ENCODE assay signal across 15 cellular contexts in the genomic region with DNA sequence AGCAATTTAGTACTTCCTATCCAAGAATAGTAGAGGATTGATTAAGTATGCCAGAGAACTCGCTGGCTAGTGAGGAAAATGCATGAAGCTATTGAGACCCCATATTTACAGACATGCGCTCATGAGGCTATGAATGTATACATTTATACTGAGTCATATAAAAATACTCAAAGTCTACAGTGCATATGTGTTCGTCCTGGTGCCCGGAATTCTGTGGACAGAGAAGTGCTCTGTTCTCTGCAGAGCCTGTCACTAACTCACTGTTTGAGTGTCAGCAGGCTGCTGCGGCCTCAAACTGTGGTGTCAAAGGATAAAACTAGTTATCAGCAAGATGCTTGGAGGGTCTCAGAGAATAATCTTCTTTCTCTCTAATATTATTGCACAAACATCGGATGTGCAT. TPM values are rescaled to one million over a fixed set of nuclear protein-coding genes. Genes with fewer than 3 reads are reported as not detected.
DNase-seq lines count a peak whose midpoint lies in the region; ATAC-seq and TF ChIP-seq lines count a peak whose summit lies in the region.
"Had no signal": no experiment of that assay in that cellular context is flagged by ENCODE, and none has a peak within 500 bp of the region (broad histone marks: within the 10 kb centered on the region; RNA-seq: fewer than 3 reads in every experiment).

No MANE protein-coding gene starts in this region.

- no peak overlapping the region for H3K4me3 ChIP-seq in PC-3 (ENCODE audit: low read length)
- H3K4me3 ChIP-seq: GM12878 had no signal

- H2AFZ ChIP-seq in PC-3 (ENCODE audit: low read length) = no peak overlapping the region

- no peaks in the 10 kb centered on the region for H3K79me2 ChIP-seq in PC-3 (ENCODE audit: low read length)

- no peaks in the 10 kb centered on the region for H3K9me2 ChIP-seq in PC-3 (replicated peaks; ENCODE audit: low read length)

- no peak overlapping the region for H3K4me2 ChIP-seq in PC-3 (ENCODE audit: low read length)

- H3K4me3 Mint-ChIP-seq in chondrocyte (ENCODE audit: unreplicated experiment) = no peak overlapping the region
- no peak overlapping the region for H3K4me3 Mint-ChIP-seq in stimulated activated naive CD8-positive, alpha-beta T cell treated with anti-CD3 and anti-CD28 coated beads, Interleukin-15, amount 100 ng/mL, for 72 hours
- H3K4me3 Mint-ChIP-seq in activated CD8-positive, alpha-beta memory T cell treated with anti-CD3 and anti-CD28 coated beads, Interleukin-2, amount 10 ng/mL, durations not matched to agents 7 days and 5 days = no peak overlapping the region
- H3K4me3 Mint-ChIP-seq: B cell; CD4-positive, alpha-beta T cell; H9 had no signal

- POLR2A ChIA-PET in PC-3 (lab: Charles Lee; ENCODE audit: unreplicated experiment) = no interaction called here

- TF ChIP-seq CTCF in PC-3 (conservative IDR thresholded peaks at IDR 0.05; ENCODE audit: low read depth, low read length) = no peak
- TF ChIP-seq CTCF in chondrocyte (IDR thresholded peaks at IDR 0.05) = no peak

- H3K27me3 ChIP-seq in PC-3 (ENCODE audit: low read length) = no peaks in the 10 kb centered on the region

- no peaks in the 10 kb centered on the region for H3K9me3 ChIP-seq in PC-3 (ENCODE audit: low read length)

- peak overlapping the region; percentile 77 for H3K27ac Mint-ChIP-seq in chondrocyte (ENCODE audit: unreplicated experiment)
- no peak overlapping the region for H3K27ac Mint-ChIP-seq in stimulated activated naive CD8-positive, alpha-beta T cell treated with anti-CD3 and anti-CD28 coated beads, Interleukin-15, amount 100 ng/mL, for 72 hours
- no peak overlapping the region for H3K27ac Mint-ChIP-seq in activated CD8-positive, alpha-beta memory T cell treated with anti-CD3 and anti-CD28 coated beads, Interleukin-2, amount 10 ng/mL, durations not matched to agents 7 days and 5 days
- H3K27ac Mint-ChIP-seq: B cell; CD4-positive, alpha-beta T cell; H9 had no signal

- no peaks in the 10 kb centered on the region for H3F3A ChIP-seq in PC-3 (ENCODE audit: low read length, unreplicated experiment)

- H3K27ac ChIP-seq in PC-3 (ENCODE audit: low read length) = no peak overlapping the region

- peaks cover 24% of the 10 kb centered on the region for H3K4me1 Mint-ChIP-seq in chondrocyte (ENCODE audit: low read depth)
- H3K4me1 Mint-ChIP-seq in stimulated activated naive CD8-positive, alpha-beta T cell treated with anti-CD3 and anti-CD28 coated beads, Interleukin-15, amount 100 ng/mL, for 72 hours = no peaks in the 10 kb centered on the region
- no peaks in the 10 kb centered on the region for H3K4me1 Mint-ChIP-seq in activated CD8-positive, alpha-beta memory T cell treated with anti-CD3 and anti-CD28 coated beads, Interleukin-2, amount 10 ng/mL, durations not matched to agents 7 days and 5 days

- peaks cover 11% of the 10 kb centered on the region for H3K4me1 ChIP-seq in PC-3 (ENCODE audit: insufficient read depth, low read length)

- H3K27me3 Mint-ChIP-seq in chondrocyte (ENCODE audit: low read depth) = no peaks in the 10 kb centered on the region
- H3K27me3 Mint-ChIP-seq in stimulated activated naive CD8-positive, alpha-beta T cell treated with anti-CD3 and anti-CD28 coated beads, Interleukin-15, amount 100 ng/mL, for 72 hours = no peaks in the 10 kb centered on the region
- peaks cover 7% of the 10 kb centered on the region for H3K27me3 Mint-ChIP-seq in activated CD8-positive, alpha-beta memory T cell treated with anti-CD3 and anti-CD28 coated beads, Interleukin-2, amount 10 ng/mL, durations not matched to agents 7 days and 5 days
- H3K27me3 Mint-ChIP-seq: CD4-positive, alpha-beta T cell had no signal

- BruUV-seq in PC-3 (replicated peaks; lab: Mats Ljungman, UMichigan) = no TSS peak

- CTCF ChIA-PET in PC-3 (lab: Charles Lee) = no interaction called here
- CTCF ChIA-PET in activated CD8-positive, alpha-beta memory T cell treated with anti-CD3 and anti-CD28 coated beads, Interleukin-2, amount 10 ng/mL, durations not matched to agents 7 days and 5 days (lab: Charles Lee) = no interaction called here

- no peaks in the 10 kb centered on the region for H3K36me3 ChIP-seq in PC-3 (ENCODE audit: low read depth, low read length)

- H3K9me3 Mint-ChIP-seq in chondrocyte (ENCODE audit: low read depth) = no peaks in the 10 kb centered on the region
- H3K9me3 Mint-ChIP-seq in stimulated activated naive CD8-positive, alpha-beta T cell treated with anti-CD3 and anti-CD28 coated beads, Interleukin-15, amount 100 ng/mL, for 72 hours = no peaks in the 10 kb centered on the region
- H3K9me3 Mint-ChIP-seq in activated CD8-positive, alpha-beta memory T cell treated with anti-CD3 and anti-CD28 coated beads, Interleukin-2, amount 10 ng/mL, durations not matched to agents 7 days and 5 days (ENCODE audit: low read depth) = no peaks in the 10 kb centered on the region
- H3K9me3 Mint-ChIP-seq: CD4-positive, alpha-beta T cell; H9 had no signal

- ATAC-seq in PC-3 = peak; percentile 26; the same call in 1 of the 2 replicates
- no peak for ATAC-seq in GM19452 (IDR thresholded peaks at IDR 0.05; ENCODE audit: unreplicated experiment)
- ATAC-seq in stimulated activated naive CD8-positive, alpha-beta T cell treated with anti-CD3 and anti-CD28 coated beads, Interleukin-15, amount 100 ng/mL, for 72 hours = no peak
- no peak for ATAC-seq in activated CD8-positive, alpha-beta memory T cell treated with anti-CD3 and anti-CD28 coated beads, Interleukin-2, amount 10 ng/mL, durations not matched to agents 7 days and 5 days
- ATAC-seq: GM12878, HepG2 had no signal

- intact Hi-C loops in PC-3 (cut with micrococcal nuclease) = no loop called here

- no peaks in the 10 kb centered on the region for H3K36me3 Mint-ChIP-seq in chondrocyte (ENCODE audit: low read depth)
- no peaks in the 10 kb centered on the region for H3K36me3 Mint-ChIP-seq in activated CD8-positive, alpha-beta memory T cell treated with anti-CD3 and anti-CD28 coated beads, Interleukin-2, amount 10 ng/mL, durations not matched to agents 7 days and 5 days

- H3K9ac ChIP-seq in PC-3 (ENCODE audit: low read length) = no peak overlapping the region

- no peaks in the 10 kb centered on the region for H4K20me1 ChIP-seq in PC-3 (ENCODE audit: low read length)

- DNase-seq in PC-3 (no peak), chondrocyte (ENCODE audit: low spot score) (no peak), medulla oblongata (ENCODE audit: extremely low spot score) (peak; percentile 70), pons (ENCODE audit: low spot score) (peak; percentile 85), glomerular visceral epithelial cell (ENCODE audit: extremely low spot score) (no peak)
- no peak for DNase-seq in stimulated activated naive CD8-positive, alpha-beta T cell treated with anti-CD3 and anti-CD28 coated beads, Interleukin-15, amount 100 ng/mL, for 72 hours
- DNase-seq in activated CD8-positive, alpha-beta memory T cell treated with anti-CD3 and anti-CD28 coated beads, Interleukin-2, amount 10 ng/mL, durations not matched to agents 7 days and 5 days = no peak
- DNase-seq: CD4-positive, alpha-beta T cell; DMS79; GOT3; H9 had no signal

RNA-seq across cellular contexts. Expression of a gene that starts 50.2 kb away (rescaled TPM):
- total RNA-seq in PC-3 (2014; rRNA removed) (9.6 and 15.7 TPM in 2 replicates), chondrocyte (39.8 to 48.2 TPM (median 42.9 TPM) in 3 replicates)
- total RNA-seq in activated CD8-positive, alpha-beta memory T cell treated with anti-CD3 and anti-CD28 coated beads, Interleukin-2, amount 10 ng/mL, durations not matched to agents 7 days and 5 days = 1 to 10 TPM; 8.5 to 10.0 TPM

Comparison
In these comparisons a context has a peak if more than half of its experiments do, and no peak if none do; other contexts are left out.
1. DNase-seq: peak in medulla oblongata (single experiment) and pons (single experiment); none in PC-3 (single experiment), chondrocyte (single experiment), glomerular visceral epithelial cell (single experiment), stimulated activated naive CD8-positive, alpha-beta T cell treated with anti-CD3 and anti-CD28 coated beads, Interleukin-15, amount 100 ng/mL, for 72 hours (0 of 2) and activated CD8-positive, alpha-beta memory T cell treated with anti-CD3 and anti-CD28 coated beads, Interleukin-2, amount 10 ng/mL, durations not matched to agents 7 days and 5 days (single experiment).